Comparison of ENCODE assay signal across 24 cellular contexts in genomic region chr2:43055985-43056384, GRCh38.
"Had no signal": no experiment of that assay in that cellular context is flagged by ENCODE, and none has a peak within 500 bp of the region (broad histone marks: within the 10 kb centered on the region; RNA-seq: fewer than 3 reads in every experiment).

No MANE protein-coding gene starts in this region.

- H3K27me3 ChIP-seq: body of pancreas, esophagus squamous epithelium, heart right ventricle, suprapubic skin had no signal

- H3K4me3 Mint-ChIP-seq: activated B cell treated with CpG ODN at 0.5 μM for 24 hours; activated CD4-positive, alpha-beta memory T cell treated with anti-CD3 and anti-CD28 coated beads for 36 hours; activated naive CD8-positive, alpha-beta T cell; activated T-helper 1 cell treated with anti-CD3 and anti-CD28 coated beads, Interleukin-12 subunit alpha, Interleukin-12 subunit beta, Interleukin-2, Interleukin-4 antibody, amounts not matched to agents 30 ng/mL and 10 ng/mL and 1 ng/mL, durations not matched to agents 14 hours and 24 hours and 36 hours; central memory CD8-positive, alpha-beta T cell; immature natural killer cell; memory B cell; stimulated activated naive CD8-positive, alpha-beta T cell treated with anti-CD3 and anti-CD28 coated beads, Interleukin-15, Interleukin-2, amounts not matched to agents 100 ng/mL and 50 ng/mL, for 24 hours had no signal

- H3K9me3 Mint-ChIP-seq: activated B cell treated with CpG ODN at 0.5 μM for 24 hours; activated CD4-positive, alpha-beta memory T cell treated with anti-CD3 and anti-CD28 coated beads for 36 hours; activated T-helper 1 cell treated with anti-CD3 and anti-CD28 coated beads, Interleukin-12 subunit alpha, Interleukin-12 subunit beta, Interleukin-2, Interleukin-4 antibody, amounts not matched to agents 30 ng/mL and 10 ng/mL and 1 ng/mL, durations not matched to agents 14 hours and 24 hours and 36 hours; central memory CD8-positive, alpha-beta T cell; immature natural killer cell; memory B cell; stimulated activated naive CD8-positive, alpha-beta T cell treated with anti-CD3 and anti-CD28 coated beads, Interleukin-15, Interleukin-2, amounts not matched to agents 100 ng/mL and 50 ng/mL, for 24 hours had no signal

- H3K4me3 ChIP-seq: body of pancreas, esophagus squamous epithelium, heart right ventricle, mucosa of descending colon, suprapubic skin had no signal

- DNase-seq: activated B cell treated with CpG ODN at 0.5 μM for 24 hours; activated CD4-positive, alpha-beta memory T cell treated with anti-CD3 and anti-CD28 coated beads for 36 hours; activated CD4-positive, alpha-beta T cell treated with anti-CD3 and anti-CD28 coated beads for 4 hours; activated T-cell treated with anti-CD3 and anti-CD28 coated beads for 4 hours; amygdala; body of pancreas; effector memory CD4-positive, alpha-beta T cell; esophagus squamous epithelium; heart right ventricle; immature natural killer cell; kidney glomerular epithelial cell; left ventricle myocardium superior; naive B cell; nucleus accumbens; T-helper 1 cell; T-helper 9 cell; trophoblast cell had no signal

- ATAC-seq: body of pancreas, heart right ventricle, left ventricle myocardium superior, mucosa of descending colon had no signal

- H3K9me3 ChIP-seq: body of pancreas, esophagus squamous epithelium, mucosa of descending colon, suprapubic skin had no signal

- H3K36me3 Mint-ChIP-seq: activated CD4-positive, alpha-beta memory T cell treated with anti-CD3 and anti-CD28 coated beads for 36 hours; immature natural killer cell; memory B cell; naive B cell had no signal

- H3K27ac Mint-ChIP-seq: activated B cell treated with CpG ODN at 0.5 μM for 24 hours; activated CD4-positive, alpha-beta memory T cell treated with anti-CD3 and anti-CD28 coated beads for 36 hours; activated naive CD8-positive, alpha-beta T cell; activated T-helper 1 cell treated with anti-CD3 and anti-CD28 coated beads, Interleukin-12 subunit alpha, Interleukin-12 subunit beta, Interleukin-2, Interleukin-4 antibody, amounts not matched to agents 30 ng/mL and 10 ng/mL and 1 ng/mL, durations not matched to agents 14 hours and 24 hours and 36 hours; immature natural killer cell; memory B cell; stimulated activated naive CD8-positive, alpha-beta T cell treated with anti-CD3 and anti-CD28 coated beads, Interleukin-15, Interleukin-2, amounts not matched to agents 100 ng/mL and 50 ng/mL, for 24 hours had no signal

- H3K36me3 ChIP-seq: esophagus squamous epithelium, heart right ventricle, suprapubic skin had no signal

- H3K27ac ChIP-seq: body of pancreas, esophagus squamous epithelium, heart right ventricle, suprapubic skin had no signal

- H3K27me3 Mint-ChIP-seq: activated CD4-positive, alpha-beta memory T cell treated with anti-CD3 and anti-CD28 coated beads for 36 hours; activated naive CD8-positive, alpha-beta T cell; central memory CD8-positive, alpha-beta T cell had no signal
